ENCODE assay signal across 16 cellular contexts in genomic region chr6:163384510-163384909, GRCh38.
"Had no signal": no experiment of that assay in that cellular context is flagged by ENCODE, and none has a peak within 500 bp of the region (broad histone marks: within the 10 kb centered on the region; RNA-seq: fewer than 3 reads in every experiment).

No MANE protein-coding gene starts in this region.

- DNase-seq: activated CD4-positive, alpha-beta memory T cell treated with anti-CD3 and anti-CD28 coated beads for 36 hours; activated CD4-positive, alpha-beta T cell treated with anti-CD3 and anti-CD28 coated beads for 36 hours; activated CD8-positive, alpha-beta memory T cell treated with anti-CD3 and anti-CD28 coated beads, Interleukin-2, amount 10 ng/mL, durations not matched to agents 7 days and 5 days; activated naive CD4-positive, alpha-beta T cell; activated naive CD8-positive, alpha-beta T cell treated with anti-CD3 and anti-CD28 coated beads, Interleukin-2, amount 10 ng/mL, durations not matched to agents 7 days and 5 days; amygdala; effector memory CD8-positive, alpha-beta T cell; mesendoderm; naive thymus-derived CD8-positive, alpha-beta T cell; pancreas; stimulated activated CD4-positive, alpha-beta T cell treated with anti-CD3 and anti-CD28 coated beads, Interleukin-4, amount 100 ng/mL, for 1 hour; T-helper 2 cell; testis; upper lobe of left lung had no signal

- H3K27ac ChIP-seq: cardiac muscle cell, hepatocyte, pancreas, testis, upper lobe of left lung had no signal
